ENCODE assay signal across 8 cellular contexts in the genomic region with DNA sequence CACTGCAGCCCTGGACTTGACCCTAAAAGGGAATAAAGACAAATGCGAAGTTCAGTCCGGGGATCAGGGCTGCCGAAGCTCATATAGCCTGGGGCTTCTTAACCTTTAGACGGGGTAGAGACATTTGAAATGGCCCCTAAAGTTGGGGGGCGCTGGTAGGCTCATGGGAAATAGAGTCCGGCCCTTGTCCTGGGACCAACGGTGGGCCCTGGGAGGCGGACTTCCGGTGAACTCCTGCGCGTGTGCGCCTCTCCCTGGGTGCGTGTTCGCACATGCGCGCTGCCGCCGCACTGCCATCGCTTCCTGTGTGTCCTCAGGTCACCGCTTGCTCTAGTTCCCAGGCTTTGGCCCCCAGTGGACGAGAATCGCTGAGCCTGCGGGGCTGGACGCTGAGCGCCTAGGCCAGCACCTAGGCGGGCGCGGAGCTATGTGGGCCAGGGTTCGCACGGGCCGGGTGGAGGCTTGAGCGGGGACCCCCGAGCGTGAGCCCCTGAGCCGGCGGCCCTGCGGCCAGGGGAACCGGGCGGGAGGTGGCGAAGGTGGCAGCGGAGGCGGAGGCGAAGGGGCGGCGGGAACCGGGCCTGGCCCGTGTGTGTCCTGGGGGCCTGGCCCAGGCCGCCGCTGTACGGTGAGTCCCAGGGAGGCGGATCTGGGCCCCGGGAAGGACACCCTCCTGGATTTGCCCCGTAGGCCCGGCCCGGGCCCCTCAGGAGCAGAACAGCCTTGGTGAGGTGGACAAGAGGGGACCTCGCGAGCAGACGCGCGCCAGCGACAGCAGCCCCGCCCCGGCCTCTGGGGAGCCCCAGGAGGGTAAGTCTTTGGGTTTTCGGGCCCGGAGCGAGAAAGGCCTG. TPM values are rescaled to one million over a fixed set of nuclear protein-coding genes. Genes with fewer than 3 reads are reported as not detected.
DNase-seq lines count a peak whose midpoint lies in the region; TF ChIP-seq lines count a peak whose summit lies in the region.

No MANE protein-coding gene starts in this region.

- WGBS in GM23248 (ENCODE audit: low coverage in 1 of 2, low lambda C conversion rate in 2 of 2, missing lambda C conversion rate in 2 of 2), 2 experiments, result 1 to 2% methylated on average over 38 to 65 of the region's 66 CpGs

- peak overlapping the region; percentile 82 for H3K27ac Mint-ChIP-seq in nephron progenitor cell
- H3K27ac Mint-ChIP-seq in stimulated activated naive CD8-positive, alpha-beta T cell treated with anti-CD3 and anti-CD28 coated beads, Interleukin-15, Interleukin-2, amounts not matched to agents 100 ng/mL and 50 ng/mL, for 24 hours, result peak overlapping the region; percentile 95

- peaks cover 7% of the 10 kb centered on the region; the same call in 1 of the 2 replicates for H3F3A ChIP-seq in GM23248 (ENCODE audit: insufficient read depth)

- peak overlapping the region; percentile 98 for H2AFZ ChIP-seq in GM23248
- H2AFZ ChIP-seq in Karpas-422 (ENCODE audit: low read length), result peak overlapping the region; percentile 90

- peaks cover 18% of the 10 kb centered on the region for H3K4me1 Mint-ChIP-seq in nephron progenitor cell
- peaks cover 22% of the 10 kb centered on the region for H3K4me1 Mint-ChIP-seq in stimulated activated naive CD8-positive, alpha-beta T cell treated with anti-CD3 and anti-CD28 coated beads, Interleukin-15, Interleukin-2, amounts not matched to agents 100 ng/mL and 50 ng/mL, for 24 hours (ENCODE audit: low read depth)

- H3K79me2 ChIP-seq in GM23248 (ENCODE audit: insufficient read depth), result peaks cover 59% of the 10 kb centered on the region
- H3K79me2 ChIP-seq in Karpas-422 (ENCODE audit: low read length), result peaks cover 30% of the 10 kb centered on the region

- peak; percentile 95 for DNase-seq in Daoy (ENCODE audit: low read depth)
- DNase-seq in GM23248, result peak; percentile 93
- peak; percentile 96 for DNase-seq in Karpas-422
- peak; percentile 82 for DNase-seq in RWPE1 (ENCODE audit: low spot score)
- peak; percentile 73 for DNase-seq in activated effector memory CD4-positive, alpha-beta T cell treated with Interleukin-2 at 50 U/mL for 16 hours
- peak; percentile 88 for DNase-seq in fibroblast of the conjunctiva (ENCODE audit: low read depth)
- peak; percentile 82 for DNase-seq in nephron progenitor cell

- H4K20me1 ChIP-seq in GM23248 (ENCODE audit: insufficient read depth), result no peaks in the 10 kb centered on the region
- H4K20me1 ChIP-seq in Karpas-422 (ENCODE audit: insufficient read depth, low read depth, low read length), result no peaks in the 10 kb centered on the region

- H3K9me3 Mint-ChIP-seq in nephron progenitor cell, result peaks cover 15% of the 10 kb centered on the region
- no peaks in the 10 kb centered on the region for H3K9me3 Mint-ChIP-seq in stimulated activated naive CD8-positive, alpha-beta T cell treated with anti-CD3 and anti-CD28 coated beads, Interleukin-15, Interleukin-2, amounts not matched to agents 100 ng/mL and 50 ng/mL, for 24 hours

- H3K4me3 Mint-ChIP-seq in nephron progenitor cell, result peak overlapping the region; percentile 95
- H3K4me3 Mint-ChIP-seq in stimulated activated naive CD8-positive, alpha-beta T cell treated with anti-CD3 and anti-CD28 coated beads, Interleukin-15, Interleukin-2, amounts not matched to agents 100 ng/mL and 50 ng/mL, for 24 hours, result peak overlapping the region; percentile 91

- CTCF ChIA-PET in RWPE1 (lab: Yijun Ruan, JAX), result interaction anchor here (0.5 to 0.6 kb wide), 3 partner anchors 9 to 124 kb away, joined by 3 to 5 read pairs (median 4); no protein-coding TSS in a partner anchor

- no peak for TF ChIP-seq CTCF in RWPE1 (conservative IDR thresholded peaks at IDR 0.05; ENCODE audit: low read depth)
- TF ChIP-seq CTCF in nephron progenitor cell (IDR thresholded peaks at IDR 0.05), result no peak

- peak overlapping the region; percentile 95 for H3K4me3 ChIP-seq in GM23248
- peak overlapping the region; percentile 85 for H3K4me3 ChIP-seq in Karpas-422 (ENCODE audit: low read length)

- H3K4me1 ChIP-seq in GM23248 (ENCODE audit: insufficient read depth), result peaks cover 18% of the 10 kb centered on the region; the same call in 1 of the 2 replicates
- peaks cover 11% of the 10 kb centered on the region for H3K4me1 ChIP-seq in Karpas-422 (ENCODE audit: low read length)

- H3K27ac ChIP-seq in GM23248, result peak overlapping the region; percentile 91
- H3K27ac ChIP-seq in Karpas-422 (ENCODE audit: low read length), result peak overlapping the region; percentile 46
- H3K27ac ChIP-seq in RWPE1, result peak overlapping the region; percentile 82

- H3K4me2 ChIP-seq in GM23248 (ENCODE audit: unreplicated experiment) (peak overlapping the region; percentile 86), Karpas-422 (ENCODE audit: low read depth, low read length, poor library complexity, severe bottlenecking) (peak overlapping the region; percentile 88)

- no peaks in the 10 kb centered on the region for H3K27me3 ChIP-seq in GM23248 (replicated peaks; ENCODE audit: insufficient read depth)
- no peaks in the 10 kb centered on the region for H3K27me3 ChIP-seq in Karpas-422 (ENCODE audit: low read length)

- in situ Hi-C loops in GM23248 (cut with MboI), result no loop called here

- H3K27me3 Mint-ChIP-seq in nephron progenitor cell (ENCODE audit: low read depth, poor library complexity), result peaks cover 27% of the 10 kb centered on the region
- H3K27me3 Mint-ChIP-seq in stimulated activated naive CD8-positive, alpha-beta T cell treated with anti-CD3 and anti-CD28 coated beads, Interleukin-15, Interleukin-2, amounts not matched to agents 100 ng/mL and 50 ng/mL, for 24 hours, result no peaks in the 10 kb centered on the region

- H3K9me3 ChIP-seq in GM23248 (ENCODE audit: low read depth) (no peaks in the 10 kb centered on the region), Karpas-422 (ENCODE audit: low read length) (no peaks in the 10 kb centered on the region)

- POLR2A ChIA-PET in RWPE1 (lab: Yijun Ruan, JAX; ENCODE audit: low non-redundant PET), result interaction anchor here (0.5 kb wide), 1 partner anchor 282 kb away, joined by 3 read pairs; the partner anchor contains the start of gene DAGLB

- H3K36me3 ChIP-seq in GM23248 (ENCODE audit: low read depth), result peaks cover 23% of the 10 kb centered on the region; the same call in 1 of the 2 replicates
- peaks cover 16% of the 10 kb centered on the region for H3K36me3 ChIP-seq in Karpas-422 (ENCODE audit: insufficient read depth, low read length)

- peaks cover 39% of the 10 kb centered on the region for H3K36me3 Mint-ChIP-seq in nephron progenitor cell (ENCODE audit: low read depth)
- peaks cover 25% of the 10 kb centered on the region for H3K36me3 Mint-ChIP-seq in stimulated activated naive CD8-positive, alpha-beta T cell treated with anti-CD3 and anti-CD28 coated beads, Interleukin-15, Interleukin-2, amounts not matched to agents 100 ng/mL and 50 ng/mL, for 24 hours (ENCODE audit: low read depth)

- H3K9me2 ChIP-seq in GM23248 (ENCODE audit: insufficient read depth) (no peaks in the 10 kb centered on the region), Karpas-422 (replicated peaks; ENCODE audit: insufficient read depth, low read length) (no peaks in the 10 kb centered on the region)

- H3K9ac ChIP-seq in GM23248, result peak overlapping the region; percentile 99
- peak overlapping the region; percentile 96 for H3K9ac ChIP-seq in Karpas-422 (ENCODE audit: low read length)

RNA-seq across cellular contexts. Expression of gene ZNF12, which starts 23.0 kb away (rescaled TPM):
- 6.3 and 6.9 TPM in 2 replicates for total RNA-seq in Daoy (2014; rRNA removed; shearing (Covaris generic))
- 19.9 and 21.9 TPM in 2 replicates for total RNA-seq in GM23248 (2014; rRNA removed; shearing (Covaris generic))
- 12.9 and 13.0 TPM in 2 replicates for polyA plus RNA-seq in GM23248 (2016; fragmentation: Nextera tagmentation; extraction: Ambion mirVana)
- total RNA-seq in Karpas-422 (2014; rRNA removed; shearing (Covaris generic); ENCODE audit: low replicate concordance), result 29.0 and 34.4 TPM in 2 replicates

RNA-seq across cellular contexts. Expression of gene RSPH10B2, which starts 24.2 kb away (rescaled TPM):
- 0.11 and 0.51 TPM in 2 replicates for total RNA-seq in Daoy (2014; rRNA removed; shearing (Covaris generic))
- 0.76 TPM in 1 of 2 replicates, not detected in the other for total RNA-seq in GM23248 (2014; rRNA removed; shearing (Covaris generic))
- not detected in 2 replicates for polyA plus RNA-seq in GM23248 (2016; fragmentation: Nextera tagmentation; extraction: Ambion mirVana)
- 5.2 TPM in 1 of 2 replicates, not detected in the other for total RNA-seq in Karpas-422 (2014; rRNA removed; shearing (Covaris generic); ENCODE audit: low replicate concordance)

Comparison
In these comparisons a context has a peak if more than half of its experiments do, and no peak if none do; other contexts are left out.
1. Peak in every context shown above with its lines: DNase-seq, H3K4me3 ChIP-seq and H3K27ac ChIP-seq.